11 cellular contexts compared by ENCODE assay signal in genomic region chr20:53834044-53834442, GRCh38.
DNase-seq lines count a peak whose midpoint lies in the region; ATAC-seq, FAIRE-seq and TF ChIP-seq lines count a peak whose summit lies in the region.
"Had no signal": no experiment of that assay in that cellular context is flagged by ENCODE, and none has a peak within 500 bp of the region (broad histone marks: within the 10 kb centered on the region; RNA-seq: fewer than 3 reads in every experiment).

No MANE protein-coding gene starts in this region.

- FAIRE-seq in HepG2 (lab: Jason Lieb, UNC) = no peak

- H3K36me3 Mint-ChIP-seq in IgD-negative memory B cell = no peaks in the 10 kb centered on the region
- peaks cover 29% of the 10 kb centered on the region for H3K36me3 Mint-ChIP-seq in activated naive CD8-positive, alpha-beta T cell treated with anti-CD3 and anti-CD28 coated beads, Interleukin-2, amount 10 ng/mL, durations not matched to agents 7 days and 5 days
- peaks cover 10% of the 10 kb centered on the region for H3K36me3 Mint-ChIP-seq in Caco-2 (ENCODE audit: insufficient read depth, unreplicated experiment)

- POLR2A ChIA-PET in HepG2 (lab: Yijun Ruan, JAX) = no interaction called here
- POLR2A ChIA-PET in activated naive CD8-positive, alpha-beta T cell treated with anti-CD3 and anti-CD28 coated beads, Interleukin-2, amount 10 ng/mL, durations not matched to agents 7 days and 5 days (lab: Charles Lee) = interaction anchor here (1.3 kb wide), 1 partner anchor 79 kb away, joined by 4 read pairs; no protein-coding TSS in a partner anchor
- POLR2A ChIA-PET in Caco-2 (lab: Charles Lee) = interaction anchor here (0.6 kb wide), 1 partner anchor 30 kb away, joined by 3 read pairs; no protein-coding TSS in a partner anchor

- TF ChIP-seq RAD21 in HepG2 (CRISPR knock-in tag; IDR thresholded peaks at IDR 0.05) = no peak

- ATAC-seq in HepG2 = no peak
- no peak for ATAC-seq in right lobe of liver
- ATAC-seq in activated naive CD8-positive, alpha-beta T cell treated with anti-CD3 and anti-CD28 coated beads, Interleukin-2, amount 10 ng/mL, durations not matched to agents 7 days and 5 days (ENCODE audit: low read depth) = no peak
- no peak for ATAC-seq in GM19463 (IDR thresholded peaks at IDR 0.05; ENCODE audit: unreplicated experiment)
- ATAC-seq: sciatic nerve had no signal

- H3K27me3 ChIP-seq in HepG2 (ENCODE audit: control insufficient read depth in 1 of 2, insufficient read depth in 2 of 2, low read length in 2 of 2) (no peaks in the 10 kb centered on the region), right lobe of liver (no peaks in the 10 kb centered on the region), transverse colon (no peaks in the 10 kb centered on the region), Caco-2 (replicated peaks; ENCODE audit: control insufficient read depth, insufficient read depth, low read length) (no peaks in the 10 kb centered on the region)

- H3K79me2 ChIP-seq in HepG2 (ENCODE audit: insufficient read depth, low read length) = no peaks in the 10 kb centered on the region

- H3K4me3 ChIP-seq in HepG2 (replicated peaks in 1 of 3; ENCODE audit: insufficient read depth in 1 of 3, low read depth in 2 of 3, low read length in 3 of 3) = no peak overlapping the region
- no peak overlapping the region for H3K4me3 ChIP-seq in right lobe of liver
- H3K4me3 ChIP-seq in transverse colon = no peak overlapping the region
- H3K4me3 ChIP-seq in Caco-2 (ENCODE audit: low read depth, low read length) = no peak overlapping the region

- BruUV-seq in HepG2 (replicated peaks; lab: Mats Ljungman, UMichigan) (no TSS peak), Caco-2 (replicated peaks; lab: Mats Ljungman, UMichigan) (no TSS peak)

- intact Hi-C loops in HepG2 (cut with micrococcal nuclease; ENCODE audit: unreplicated experiment) (no loop called here), right lobe of liver (cut with DNase I) (no loop called here), transverse colon (cut with DNase I; ENCODE audit: low total_unique reads) (no loop called here), Caco-2 (cut with micrococcal nuclease; ENCODE audit: unreplicated experiment) (no loop called here)

- TF ChIP-seq CTCF in HepG2 (CRISPR knock-in tag; IDR thresholded peaks at IDR 0.05) = no peak
- no peak for TF ChIP-seq CTCF in right lobe of liver (IDR thresholded peaks at IDR 0.05)
- no peak for TF ChIP-seq CTCF in transverse colon (IDR thresholded peaks at IDR 0.05)
- TF ChIP-seq CTCF in Caco-2 (IDR thresholded peaks at IDR 0.05; ENCODE audit: insufficient read depth in 1 of 2, low read depth in 1 of 2, low read length in 1 of 2, severe bottlenecking in 1 of 2, unreplicated experiment in 1 of 2) = no peak

- H4K20me1 ChIP-seq in HepG2 (ENCODE audit: insufficient read depth, low read length) = no peaks in the 10 kb centered on the region

- in situ Hi-C loops in HepG2 (cut with HindIII; ENCODE audit: extremely low pct_ligation_motif_present, low pct_unique_long_range_greater_than_20kb) = no loop called here
- in situ Hi-C loops in transverse colon (cut with MboI; ENCODE audit: low pct_ligation_motif_present in 1 of 4, low pct_unique_long_range_greater_than_20kb in 1 of 4, low sequenced_read_pairs in 3 of 4) = loop anchor here in 1 of 4 donors (25.0 kb wide), 1 partner anchor 247 kb away; the partner anchor contains the start of gene ZNF217

- H2AFZ ChIP-seq in HepG2 (ENCODE audit: low read length) = no peak overlapping the region

- H3K9me3 Mint-ChIP-seq in IgD-negative memory B cell (peaks cover 0 to 7% (median 2%) of the 10 kb centered on the region in 3 donors), Caco-2 (ENCODE audit: unreplicated experiment) (peaks cover 21% of the 10 kb centered on the region)
- H3K9me3 Mint-ChIP-seq in activated naive CD8-positive, alpha-beta T cell treated with anti-CD3 and anti-CD28 coated beads, Interleukin-2, amount 10 ng/mL, durations not matched to agents 7 days and 5 days = peaks cover 14% of the 10 kb centered on the region

- peak overlapping the region; percentile 21 to 61 (median 58) for H3K4me3 Mint-ChIP-seq in IgD-negative memory B cell
- H3K4me3 Mint-ChIP-seq in activated naive CD8-positive, alpha-beta T cell treated with anti-CD3 and anti-CD28 coated beads, Interleukin-2, amount 10 ng/mL, durations not matched to agents 7 days and 5 days = peak overlapping the region; percentile 80
- no peak overlapping the region for H3K4me3 Mint-ChIP-seq in Caco-2 (ENCODE audit: unreplicated experiment)

- no peaks in the 10 kb centered on the region for H3K9me3 ChIP-seq in HepG2 (ENCODE audit: low read length)
- H3K9me3 ChIP-seq in right lobe of liver = no peaks in the 10 kb centered on the region
- H3K9me3 ChIP-seq in transverse colon = no peaks in the 10 kb centered on the region
- H3K9me3 ChIP-seq in Caco-2 = 0 out of 2 replicates have a peak, but pooled peaks cover 7% of the 10 kb centered on the region

- H3K4me1 Mint-ChIP-seq in IgD-negative memory B cell (peaks cover 52 to 57% (median 54%) of the 10 kb centered on the region in 3 donors), Caco-2 (ENCODE audit: low read depth, unreplicated experiment) (peaks cover 31% of the 10 kb centered on the region)
- H3K4me1 Mint-ChIP-seq in activated naive CD8-positive, alpha-beta T cell treated with anti-CD3 and anti-CD28 coated beads, Interleukin-2, amount 10 ng/mL, durations not matched to agents 7 days and 5 days = peaks cover 64% of the 10 kb centered on the region

- no peaks in the 10 kb centered on the region for H3K27me3 Mint-ChIP-seq in IgD-negative memory B cell
- H3K27me3 Mint-ChIP-seq in activated naive CD8-positive, alpha-beta T cell treated with anti-CD3 and anti-CD28 coated beads, Interleukin-2, amount 10 ng/mL, durations not matched to agents 7 days and 5 days = no peaks in the 10 kb centered on the region
- no peaks in the 10 kb centered on the region for H3K27me3 Mint-ChIP-seq in Caco-2 (ENCODE audit: insufficient read depth, unreplicated experiment)

- H3K27ac ChIP-seq in HepG2 (ENCODE audit: extremely low read length, insufficient read depth, low read length) (no peak overlapping the region), right lobe of liver (no peak overlapping the region), transverse colon (no peak overlapping the region)

- H3K36me3 ChIP-seq in HepG2 (replicated peaks in 1 of 2; ENCODE audit: control insufficient read depth in 1 of 2, insufficient read depth in 2 of 2, low read length in 2 of 2) (no peaks in the 10 kb centered on the region), right lobe of liver (no peaks in the 10 kb centered on the region), transverse colon (no peaks in the 10 kb centered on the region), Caco-2 (ENCODE audit: control insufficient read depth, insufficient read depth, low read length) (no peaks in the 10 kb centered on the region)

- TF ChIP-seq EP300 in HepG2 (IDR thresholded peaks at IDR 0.05; ENCODE audit: low read depth in 2 of 2, low read length in 2 of 2) (no peak), HepG2 (CRISPR knock-in tag; IDR thresholded peaks at IDR 0.05; ENCODE audit: borderline replicate concordance) (no peak), transverse colon (IDR thresholded peaks at IDR 0.05; ENCODE audit: low read depth) (no peak)

- no peak for DNase-seq in HepG2 (ENCODE audit: low spot score)
- DNase-seq in right lobe of liver = no peak
- no peak for DNase-seq in activated naive CD8-positive, alpha-beta T cell treated with anti-CD3 and anti-CD28 coated beads, Interleukin-2, amount 10 ng/mL, durations not matched to agents 7 days and 5 days
- DNase-seq in transverse colon = no peak
- no peak for DNase-seq in dermis blood vessel endothelial cell
- DNase-seq in Caco-2 = no peak
- DNase-seq: activated CD4-positive, alpha-beta T cell treated with anti-CD3 and anti-CD28 coated beads, Interleukin-2, amount 50 U/mL, for 48 hours; NCI-H226 had no signal

- H3K4me1 ChIP-seq in HepG2 (ENCODE audit: insufficient read depth, low read length) (peaks cover 40% of the 10 kb centered on the region), right lobe of liver (peaks cover 0 to 19% (median 6%) of the 10 kb centered on the region in 4 donors), transverse colon (peaks cover 6 to 46% (median 23%) of the 10 kb centered on the region in 4 donors), Caco-2 (peaks cover 38% of the 10 kb centered on the region)

- peak overlapping the region; percentile 64 to 89 (median 85) for H3K27ac Mint-ChIP-seq in IgD-negative memory B cell
- peak overlapping the region; percentile 70 for H3K27ac Mint-ChIP-seq in activated naive CD8-positive, alpha-beta T cell treated with anti-CD3 and anti-CD28 coated beads, Interleukin-2, amount 10 ng/mL, durations not matched to agents 7 days and 5 days
- H3K27ac Mint-ChIP-seq in Caco-2 (ENCODE audit: unreplicated experiment) = no peak overlapping the region

- no peak overlapping the region for H3K9ac ChIP-seq in HepG2 (ENCODE audit: insufficient read depth, low read depth, low read length)

- TF ChIP-seq POLR2A in HepG2 (IDR thresholded peaks at IDR 0.05; ENCODE audit: insufficient read depth in 1 of 2, low read depth in 2 of 2, low read length in 2 of 2) (no peak), right lobe of liver (IDR thresholded peaks at IDR 0.05) (no peak), transverse colon (IDR thresholded peaks at IDR 0.05) (no peak)

- no peak overlapping the region for H3K4me2 ChIP-seq in HepG2 (ENCODE audit: low read depth, low read length)

- CTCF ChIA-PET in HepG2 (lab: Yijun Ruan, JAX; ENCODE audit: low intra/inter-chr PET ratio, low total read pairs) (no interaction called here), Caco-2 (lab: Charles Lee) (no interaction called here)

- 98% methylated on average over 3 of the region's 3 CpGs for WGBS in HepG2 (ENCODE audit: low lambda C conversion rate)
- 64% methylated on average over 3 of the region's 3 CpGs for WGBS in right lobe of liver (ENCODE audit: insufficient coverage, low coverage, low lambda C conversion rate, missing lambda C conversion rate)
- 69% methylated on average over 3 of the region's 3 CpGs; no CpG with 5 or more reads in 1 of the 2 donors for WGBS in transverse colon (ENCODE audit: low coverage in 1 of 2), 2 donors

TF ChIP-seq in HepG2, 621 proteins besides CTCF, POLR2A, EP300 and RAD21 (continues in another document):
- peak; percentile 94 for TF ChIP-seq ZBTB33 (CRISPR knock-in tag; IDR thresholded peaks at IDR 0.05)
